In the genomic region with DNA sequence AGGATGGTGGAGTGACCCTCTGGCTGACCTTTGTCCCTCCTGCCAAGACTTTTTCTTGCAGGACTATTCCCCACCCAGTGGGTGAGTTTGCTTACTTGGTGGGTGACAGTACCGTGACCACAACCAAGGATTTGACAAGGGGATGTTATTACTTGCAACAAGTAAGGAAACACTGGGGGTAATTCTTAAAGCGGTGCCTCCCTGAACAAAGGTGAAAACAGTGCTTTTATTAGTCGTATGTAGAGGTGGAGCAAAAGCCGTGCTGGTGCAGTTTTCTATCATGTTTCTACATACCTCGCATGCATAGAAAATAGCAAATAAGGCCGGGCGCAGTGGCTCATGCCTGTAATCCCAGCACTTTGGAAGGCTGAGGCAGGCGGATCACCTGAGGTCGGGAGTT, we compare ENCODE assay signal across 12 cellular contexts. TPM values are rescaled to one million over a fixed set of nuclear protein-coding genes. Genes with fewer than 3 reads are reported as not detected.
A peak's percentile ranks its signal among the peaks of the same experiment; 100 is the strongest.
DNase-seq lines count a peak whose midpoint lies in the region; ATAC-seq and TF ChIP-seq lines count a peak whose summit lies in the region.
"Had no signal": no experiment of that assay in that cellular context is flagged by ENCODE, and none has a peak within 500 bp of the region (broad histone marks: within the 10 kb centered on the region; RNA-seq: fewer than 3 reads in every experiment).

No MANE protein-coding gene starts in this region.

- ATAC-seq in GM21576 (IDR thresholded peaks at IDR 0.05; ENCODE audit: unreplicated experiment) = no peak

- DNase-seq in T-helper 1 cell = no peak
- no peak for DNase-seq in Karpas-422
- DNase-seq in colonic mucosa = no peak
- DNase-seq in foreskin melanocyte = no peak
- DNase-seq in OCI-M1 (lab: John Stamatoyannopoulos, UW) = no peak
- DNase-seq: 8988T, sigmoid colon had no signal

- peaks cover 28% of the 10 kb centered on the region for H3K4me1 ChIP-seq in Karpas-422 (ENCODE audit: low read length)
- H3K4me1 ChIP-seq in colonic mucosa = no peaks in the 10 kb centered on the region
- no peaks in the 10 kb centered on the region for H3K4me1 ChIP-seq in rectal smooth muscle tissue (ENCODE audit: control insufficient read depth, insufficient read depth, low read length)

- H3K4me1 Mint-ChIP-seq in T-helper 1 cell treated with Interleukin-12 subunit alpha and Interleukin-12 subunit beta and Interleukin-4 antibody, amounts not matched to agents 30 μg/mL and 1 μg/mL, for 36 hours (ENCODE audit: low read depth) = peaks cover 4% of the 10 kb centered on the region

- H3K9me3 Mint-ChIP-seq in T-helper 1 cell treated with Interleukin-12 subunit alpha and Interleukin-12 subunit beta and Interleukin-4 antibody, amounts not matched to agents 30 μg/mL and 1 μg/mL, for 36 hours = no peaks in the 10 kb centered on the region
- H3K9me3 Mint-ChIP-seq: activated naive CD4-positive, alpha-beta T cell treated with anti-CD3 and anti-CD28 coated beads, Interleukin-2, amount 50 U/mL, for 72 hours had no signal

- H3K9me3 ChIP-seq in Karpas-422 (ENCODE audit: low read length) = no peaks in the 10 kb centered on the region
- H3K9me3 ChIP-seq in colonic mucosa = no peaks in the 10 kb centered on the region
- H3K9me3 ChIP-seq: sigmoid colon had no signal

- peak overlapping the region; percentile 81 for H3K27ac Mint-ChIP-seq in T-helper 1 cell treated with Interleukin-12 subunit alpha and Interleukin-12 subunit beta and Interleukin-4 antibody, amounts not matched to agents 30 μg/mL and 1 μg/mL, for 36 hours

- no peaks in the 10 kb centered on the region for H4K20me1 ChIP-seq in Karpas-422 (ENCODE audit: insufficient read depth, low read depth, low read length)

- H3K9ac ChIP-seq in Karpas-422 (ENCODE audit: low read length) (peak overlapping the region; percentile 74), colonic mucosa (ENCODE audit: low read depth in 2 of 2, low read length in 2 of 2) (peak overlapping the region; percentile 62 to 75), rectal smooth muscle tissue (ENCODE audit: low read length) (no peak overlapping the region)

- H3K27me3 Mint-ChIP-seq in T-helper 1 cell treated with Interleukin-12 subunit alpha and Interleukin-12 subunit beta and Interleukin-4 antibody, amounts not matched to agents 30 μg/mL and 1 μg/mL, for 36 hours (ENCODE audit: low read depth) = no peaks in the 10 kb centered on the region

- H3K27ac ChIP-seq in Karpas-422 (ENCODE audit: low read length) = peak overlapping the region; percentile 37
- H3K27ac ChIP-seq in colonic mucosa = peak overlapping the region; percentile 86
- no peak overlapping the region for H3K27ac ChIP-seq in rectal smooth muscle tissue (ENCODE audit: low read depth, low read length)

- TF ChIP-seq CTCF in colonic mucosa (IDR thresholded peaks at IDR 0.05) = no peak

- H3K4me3 Mint-ChIP-seq in T-helper 1 cell treated with Interleukin-12 subunit alpha and Interleukin-12 subunit beta and Interleukin-4 antibody, amounts not matched to agents 30 μg/mL and 1 μg/mL, for 36 hours = peak overlapping the region; percentile 79

- H2AFZ ChIP-seq in Karpas-422 (ENCODE audit: low read length) = peak overlapping the region; percentile 97

- 0 out of 2 replicates have a peak, but pooled peaks cover 4% of the 10 kb centered on the region for H3K79me2 ChIP-seq in Karpas-422 (ENCODE audit: low read length)

- H3K4me3 ChIP-seq in Karpas-422 (ENCODE audit: low read length) (peak overlapping the region; percentile 68), colonic mucosa (peak overlapping the region; percentile 47), rectal smooth muscle tissue (ENCODE audit: low read length) (peak overlapping the region; percentile 71)

- no peaks in the 10 kb centered on the region for H3K9me2 ChIP-seq in Karpas-422 (replicated peaks; ENCODE audit: insufficient read depth, low read length)

- no peaks in the 10 kb centered on the region for H3K36me3 ChIP-seq in Karpas-422 (ENCODE audit: insufficient read depth, low read length)
- no peaks in the 10 kb centered on the region for H3K36me3 ChIP-seq in colonic mucosa
- no peaks in the 10 kb centered on the region for H3K36me3 ChIP-seq in rectal smooth muscle tissue (ENCODE audit: control insufficient read depth, insufficient read depth, low read length)
- H3K36me3 ChIP-seq: sigmoid colon had no signal

- intact Hi-C loops in colonic mucosa (cut with DNase I) = no loop called here

- H3K27me3 ChIP-seq in Karpas-422 (ENCODE audit: low read length) (no peaks in the 10 kb centered on the region), colonic mucosa (no peaks in the 10 kb centered on the region), rectal smooth muscle tissue (ENCODE audit: control insufficient read depth, insufficient read depth, low read length) (no peaks in the 10 kb centered on the region)
- H3K27me3 ChIP-seq: dorsolateral prefrontal cortex had no signal

- peak overlapping the region; percentile 79 for H3K4me2 ChIP-seq in Karpas-422 (ENCODE audit: low read depth, low read length, poor library complexity, severe bottlenecking)

- H3K36me3 Mint-ChIP-seq in T-helper 1 cell treated with Interleukin-12 subunit alpha and Interleukin-12 subunit beta and Interleukin-4 antibody, amounts not matched to agents 30 μg/mL and 1 μg/mL, for 36 hours (ENCODE audit: low read depth) = peaks cover 2% of the 10 kb centered on the region
- H3K36me3 Mint-ChIP-seq: activated naive CD4-positive, alpha-beta T cell treated with anti-CD3 and anti-CD28 coated beads, Interleukin-2, amount 50 U/mL, for 72 hours had no signal

RNA-seq across cellular contexts. Expression of gene KDM4C, which starts 41.0 kb away (rescaled TPM):
- total RNA-seq in Karpas-422 (2014; rRNA removed; shearing (Covaris generic); ENCODE audit: low replicate concordance) = 45.1 and 61.1 TPM in 2 replicates
- 10 to 100 TPM; 37.3 to 42.0 TPM for total RNA-seq in colonic mucosa
